ENCODE assay signal across 8 cellular contexts in the genomic region with DNA sequence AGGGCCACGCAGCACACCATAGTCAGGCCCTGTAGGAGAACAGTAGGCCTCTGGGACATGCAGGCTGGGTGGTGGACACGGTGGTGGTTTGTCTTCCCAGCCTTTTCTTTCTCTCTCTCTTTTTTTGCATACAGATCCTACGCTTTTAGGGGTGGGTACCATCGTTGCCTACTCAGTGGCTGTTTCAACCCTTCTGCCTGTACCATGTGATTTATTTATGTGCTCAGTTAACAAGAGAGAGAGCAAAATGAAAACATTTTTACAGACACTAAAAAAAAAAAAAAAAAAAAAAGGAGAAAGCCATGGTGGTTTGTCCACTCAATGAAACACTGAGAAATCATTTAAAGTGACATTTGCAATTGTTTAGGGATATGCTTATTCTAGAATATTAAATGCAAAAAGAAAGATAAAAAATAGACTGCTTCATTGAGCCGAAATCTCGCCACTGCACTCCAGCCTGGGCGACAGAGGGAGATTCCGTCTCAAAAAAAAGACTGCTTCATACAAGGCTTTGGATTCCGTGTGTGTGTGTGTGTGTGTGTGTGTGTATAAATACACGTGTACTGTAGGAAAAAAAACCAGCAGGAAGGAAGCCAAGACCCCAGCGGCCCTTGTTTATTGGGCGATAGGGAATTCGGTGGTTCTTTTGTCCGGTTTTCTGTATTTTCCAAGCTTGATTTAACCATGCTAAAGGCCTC. TPM values are rescaled to one million over a fixed set of nuclear protein-coding genes. Genes with fewer than 3 reads are reported as not detected.
DNase-seq lines count a peak whose midpoint lies in the region; FAIRE-seq and TF ChIP-seq lines count a peak whose summit lies in the region.

No MANE protein-coding gene starts in this region.

- no peaks in the 10 kb centered on the region for H3K9me3 Mint-ChIP-seq in activated naive CD4-positive, alpha-beta T cell treated with anti-CD3 and anti-CD28 coated beads, Interleukin-2, amount 50 U/mL, for 24 hours

- peak; percentile 0 for DNase-seq in NCI-H2196 (lab: John Stamatoyannopoulos, UW; ENCODE audit: unreplicated experiment)
- DNase-seq in NCI-H2196 treated with DMSO at 0.1 percent for 48 hours (lab: John Stamatoyannopoulos, UW; ENCODE audit: unreplicated experiment), result no peak
- peak; percentile 77 for DNase-seq in NCI-H1694 (lab: John Stamatoyannopoulos, UW)
- DNase-seq in smooth muscle cell (lab: John Stamatoyannopoulos, UW; ENCODE audit: unreplicated experiment), result no peak
- DNase-seq in GM12891 (ENCODE audit: insufficient read length, low spot score), result no peak
- no peak for DNase-seq in HEK293T (ENCODE audit: extremely low spot score)

- peak overlapping the region; percentile 40 for H2AFZ ChIP-seq in smooth muscle cell (ENCODE audit: low read depth)

- H4K20me1 ChIP-seq in smooth muscle cell (ENCODE audit: low read depth), result no peaks in the 10 kb centered on the region

- no peaks in the 10 kb centered on the region for H3K27me3 Mint-ChIP-seq in activated naive CD4-positive, alpha-beta T cell treated with anti-CD3 and anti-CD28 coated beads, Interleukin-2, amount 50 U/mL, for 24 hours

- no peaks in the 10 kb centered on the region for H3K9me3 ChIP-seq in smooth muscle cell (replicated peaks; ENCODE audit: low read depth)

- H3K27ac Mint-ChIP-seq in activated naive CD4-positive, alpha-beta T cell treated with anti-CD3 and anti-CD28 coated beads, Interleukin-2, amount 50 U/mL, for 24 hours, result peak overlapping the region; percentile 98

- H3F3A ChIP-seq in smooth muscle cell (ENCODE audit: low read depth), result peaks cover 7% of the 10 kb centered on the region

- H3K4me2 ChIP-seq in smooth muscle cell, result peak overlapping the region; percentile 85

- peak overlapping the region; percentile 83 for H3K4me3 ChIP-seq in iPS-11a (ENCODE audit: low read depth, low read length)
- H3K4me3 ChIP-seq in smooth muscle cell, result peak overlapping the region; percentile 63

- POLR2A ChIA-PET in HEK293T (lab: Yijun Ruan, JAX), result interaction anchor here (0.6 to 2.1 kb wide), 4 partner anchors 11 to 228 kb away, joined by 3 to 9 read pairs (median 6); a partner anchor contains a TSS

- TF ChIP-seq POLR2A in GM12891 (IDR thresholded peaks at IDR 0.05; ENCODE audit: low read depth, low read length), result no peak

- H3K4me1 Mint-ChIP-seq in activated naive CD4-positive, alpha-beta T cell treated with anti-CD3 and anti-CD28 coated beads, Interleukin-2, amount 50 U/mL, for 24 hours, result peaks cover 47% of the 10 kb centered on the region

- H3K36me3 ChIP-seq in smooth muscle cell (ENCODE audit: low read depth), result no peaks in the 10 kb centered on the region

- CTCF ChIA-PET in HEK293T (lab: Yijun Ruan, JAX), result interaction anchor here (0.6 to 1.6 kb wide), 3 partner anchors 101 to 358 kb away, joined by 3 to 6 read pairs (median 4); no protein-coding TSS in a partner anchor

- no peak for FAIRE-seq in GM12891 (lab: Jason Lieb, UNC)

- TF ChIP-seq CTCF in smooth muscle cell (IDR thresholded peaks at IDR 0.05; ENCODE audit: borderline replicate concordance, insufficient read depth, poor library complexity, severe bottlenecking), result no peak

- H3K36me3 Mint-ChIP-seq in activated naive CD4-positive, alpha-beta T cell treated with anti-CD3 and anti-CD28 coated beads, Interleukin-2, amount 50 U/mL, for 24 hours, result no peaks in the 10 kb centered on the region

- WGBS in smooth muscle cell (ENCODE audit: low lambda C conversion rate), result 26% methylated on average over 14 of the region's 14 CpGs

- peak overlapping the region; percentile 77 for H3K27ac ChIP-seq in smooth muscle cell (ENCODE audit: low read depth)

- H3K4me3 Mint-ChIP-seq in activated naive CD4-positive, alpha-beta T cell treated with anti-CD3 and anti-CD28 coated beads, Interleukin-2, amount 50 U/mL, for 24 hours, result peak overlapping the region; percentile 93

- peaks cover 4% of the 10 kb centered on the region for H3K79me2 ChIP-seq in smooth muscle cell (ENCODE audit: low read depth)

- H3K4me1 ChIP-seq in smooth muscle cell (ENCODE audit: low read depth), result peaks cover 21% of the 10 kb centered on the region

- no peak overlapping the region for H3K9ac ChIP-seq in smooth muscle cell (ENCODE audit: low read depth)

- H3K27me3 ChIP-seq in smooth muscle cell (ENCODE audit: low read depth), result no peaks in the 10 kb centered on the region

TF ChIP-seq in GM12891, 5 proteins besides CTCF, POLR2A, EP300 and RAD21:
- no peak for TF ChIP-seq TAF1 (IDR thresholded peaks at IDR 0.05; ENCODE audit: low read depth, low read length)
- TF ChIP-seq POLR2AphosphoS5 (IDR thresholded peaks at IDR 0.05; ENCODE audit: low read depth, low read length), result no peak
- no peak for TF ChIP-seq POU2F2 (IDR thresholded peaks at IDR 0.05; ENCODE audit: low read depth, low read length)
- TF ChIP-seq PAX5 (IDR thresholded peaks at IDR 0.05; ENCODE audit: insufficient read depth, low read length, severe bottlenecking), result no peak
- TF ChIP-seq SPI1 (IDR thresholded peaks at IDR 0.05; ENCODE audit: low read depth, low read length), result no peak

TF ChIP-seq in HEK293T, 16 proteins besides CTCF, POLR2A, EP300 and RAD21:
- TF ChIP-seq FOXK2 (IDR thresholded peaks at IDR 0.05) (no peak), ARNT (IDR thresholded peaks at IDR 0.05) (no peak), SUZ12 (IDR thresholded peaks at IDR 0.05) (no peak), NFRKB (IDR thresholded peaks at IDR 0.05) (no peak), FOXM1 (IDR thresholded peaks at IDR 0.05; ENCODE audit: borderline replicate concordance) (no peak), CTBP1 (IDR thresholded peaks at IDR 0.05; ENCODE audit: borderline replicate concordance) (no peak), LEF1 (IDR thresholded peaks at IDR 0.05; ENCODE audit: borderline replicate concordance) (no peak), SP1 (IDR thresholded peaks at IDR 0.05) (no peak), TARDBP (IDR thresholded peaks at IDR 0.05) (no peak), L3MBTL2 (conservative IDR thresholded peaks at IDR 0.05) (no peak; the same call in 1 of the 2 replicates), BHLHE40 (IDR thresholded peaks at IDR 0.05; ENCODE audit: borderline replicate concordance) (no peak), ELF4 (IDR thresholded peaks at IDR 0.05) (no peak), ZNF384 (IDR thresholded peaks at IDR 0.05) (no peak; the same call in none of the 2 replicates)
- TF ChIP-seq, protein P1, sequence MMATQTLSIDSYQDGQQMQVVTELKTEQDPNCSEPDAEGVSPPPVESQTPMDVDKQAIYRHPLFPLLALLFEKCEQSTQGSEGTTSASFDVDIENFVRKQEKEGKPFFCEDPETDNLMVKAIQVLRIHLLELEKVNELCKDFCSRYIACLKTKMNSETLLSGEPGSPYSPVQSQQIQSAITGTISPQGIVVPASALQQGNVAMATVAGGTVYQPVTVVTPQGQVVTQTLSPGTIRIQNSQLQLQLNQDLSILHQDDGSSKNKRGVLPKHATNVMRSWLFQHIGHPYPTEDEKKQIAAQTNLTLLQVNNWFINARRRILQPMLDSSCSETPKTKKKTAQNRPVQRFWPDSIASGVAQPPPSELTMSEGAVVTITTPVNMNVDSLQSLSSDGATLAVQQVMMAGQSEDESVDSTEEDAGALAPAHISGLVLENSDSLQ (IDR thresholded peaks at IDR 0.05), result no peak
TF ChIP-seq in HEK293T: peak in this region for 0.

RNA-seq across cellular contexts. Expression of a gene that starts 3.3 kb away (rescaled TPM):
- total RNA-seq in smooth muscle cell, result 5.2 and 13.1 TPM in 2 replicates
- polyA plus RNA-seq in smooth muscle cell, result 4.0 and 5.7 TPM in 2 replicates
- 9.7 TPM for polyA plus RNA-seq in GM12891 (2012; ENCODE audit: low read depth, missing spikeins)

RNA-seq across cellular contexts. Expression of a gene that starts 11.2 kb away (rescaled TPM):
- total RNA-seq in smooth muscle cell, result 4.7 and 8.2 TPM in 2 replicates
- polyA plus RNA-seq in smooth muscle cell, result 6.4 and 9.0 TPM in 2 replicates
- 1.1 TPM for polyA plus RNA-seq in GM12891 (2012; ENCODE audit: low read depth, missing spikeins)

RNA-seq across cellular contexts. Expression of a gene that starts 46.5 kb away (rescaled TPM):
- total RNA-seq in smooth muscle cell, result 36.5 and 51.8 TPM in 2 replicates
- 34.9 and 43.6 TPM in 2 replicates for polyA plus RNA-seq in smooth muscle cell
- 42.5 TPM for polyA plus RNA-seq in GM12891 (2012; ENCODE audit: low read depth, missing spikeins)

RNA-seq across cellular contexts. Expression of a gene that starts 46.5 kb away (rescaled TPM):
- total RNA-seq in smooth muscle cell, result 11.8 and 12.2 TPM in 2 replicates
- 8.5 and 11.0 TPM in 2 replicates for polyA plus RNA-seq in smooth muscle cell
- polyA plus RNA-seq in GM12891 (2012; ENCODE audit: low read depth, missing spikeins), result 1.9 TPM

Comparison
In these comparisons a context has a peak if more than half of its experiments do, and no peak if none do; other contexts are left out.
1. DNase-seq: peak in NCI-H2196 (single experiment) and NCI-H1694 (single experiment); none in NCI-H2196 treated with DMSO at 0.1 percent for 48 hours (single experiment), smooth muscle cell (single experiment), GM12891 (single experiment) and HEK293T (single experiment).